ENCODE assay signal across 10 cellular contexts in the genomic region with DNA sequence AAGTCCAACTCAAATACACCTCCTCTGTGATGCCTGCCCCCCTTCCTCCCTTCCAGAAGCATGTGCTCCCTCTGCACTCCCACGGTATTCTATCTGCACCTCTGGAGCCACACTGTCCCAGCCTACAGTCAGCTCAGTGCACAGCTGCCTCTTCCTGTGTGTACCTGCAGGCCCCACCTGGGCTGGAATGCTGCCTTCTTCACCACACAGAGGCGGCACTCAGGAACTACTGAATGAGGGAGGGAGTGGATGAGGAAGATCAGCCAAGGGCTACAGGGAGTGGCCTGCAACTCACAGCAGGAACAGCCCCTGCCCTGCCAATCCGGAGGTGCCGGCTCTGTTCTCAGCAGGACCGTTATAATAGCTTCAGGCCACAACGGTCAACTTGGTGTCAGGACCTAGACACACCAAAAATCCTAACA. TPM values are rescaled to one million over a fixed set of nuclear protein-coding genes. Genes with fewer than 3 reads are reported as not detected.
DNase-seq lines count a peak whose midpoint lies in the region; ATAC-seq and TF ChIP-seq lines count a peak whose summit lies in the region.
"Had no signal": no experiment of that assay in that cellular context is flagged by ENCODE, and none has a peak within 500 bp of the region (broad histone marks: within the 10 kb centered on the region; RNA-seq: fewer than 3 reads in every experiment).

No MANE protein-coding gene starts in this region.

- H3K27me3 ChIP-seq in GM23248 (replicated peaks; ENCODE audit: insufficient read depth), result no peaks in the 10 kb centered on the region
- no peaks in the 10 kb centered on the region for H3K27me3 ChIP-seq in foreskin keratinocyte

- no peak overlapping the region for H3K4me2 ChIP-seq in GM23248 (ENCODE audit: unreplicated experiment)

- H3K27me3 Mint-ChIP-seq in neural crest cell (ENCODE audit: low read depth), result no peaks in the 10 kb centered on the region

- DNase-seq in GM23248, result no peak
- DNase-seq in foreskin keratinocyte, result peak; percentile 65 to 74
- no peak for DNase-seq in neural crest cell (ENCODE audit: low read depth, low spot score)
- DNase-seq in Kasumi-1 (lab: John Stamatoyannopoulos, UW), result no peak
- DNase-seq in SIG-M5 treated with dmso at 0.1 percent for 504 hours (lab: John Stamatoyannopoulos, UW; ENCODE audit: unreplicated experiment), result no peak
- DNase-seq: NCI-H187, retina had no signal

- in situ Hi-C loops in GM23248 (cut with MboI), result no loop called here

- H4K20me1 ChIP-seq in GM23248 (ENCODE audit: insufficient read depth), result peaks cover 33% of the 10 kb centered on the region

- no peak overlapping the region for H2AFZ ChIP-seq in GM23248

- H3K27ac ChIP-seq in GM23248 (no peak overlapping the region), foreskin keratinocyte (no peak overlapping the region)

- H3K9me3 Mint-ChIP-seq in neural crest cell, result peaks cover 4% of the 10 kb centered on the region

- no peaks in the 10 kb centered on the region for H3K36me3 Mint-ChIP-seq in neural crest cell (ENCODE audit: low read depth)

- 24 to 28% methylated on average over 6 of the region's 6 CpGs for WGBS in GM23248 (ENCODE audit: low coverage in 1 of 2, low lambda C conversion rate in 2 of 2, missing lambda C conversion rate in 2 of 2), 2 experiments

- ATAC-seq in foreskin keratinocyte, result peak; percentile 93
- ATAC-seq in GM21528 (IDR thresholded peaks at IDR 0.05; ENCODE audit: low FRiP score, unreplicated experiment), result no peak
- ATAC-seq in GM21529 (IDR thresholded peaks at IDR 0.05; ENCODE audit: unreplicated experiment), result no peak

- peaks cover 37% of the 10 kb centered on the region for H3K4me1 Mint-ChIP-seq in neural crest cell

- H3K9me3 ChIP-seq in GM23248 (ENCODE audit: low read depth), result no peaks in the 10 kb centered on the region

- peaks cover 43% of the 10 kb centered on the region for H3F3A ChIP-seq in GM23248 (ENCODE audit: insufficient read depth)

- H3K9ac ChIP-seq in GM23248, result 0 out of 2 replicates have a peak overlapping the region, but pooled peaks have one; percentile 25

- TF ChIP-seq CTCF in foreskin keratinocyte (conservative IDR thresholded peaks at IDR 0.05) (no peak), neural crest cell (conservative IDR thresholded peaks at IDR 0.05) (no peak)

- H3K9me2 ChIP-seq in GM23248 (ENCODE audit: insufficient read depth), result no peaks in the 10 kb centered on the region

- H3K4me1 ChIP-seq in GM23248 (ENCODE audit: insufficient read depth) (peaks cover 37% of the 10 kb centered on the region), foreskin keratinocyte (peaks cover 7% of the 10 kb centered on the region)

- H3K27ac Mint-ChIP-seq in neural crest cell (ENCODE audit: unreplicated experiment), result peak overlapping the region; percentile 51

- H3K4me3 ChIP-seq in GM23248, result no peak overlapping the region

- H3K36me3 ChIP-seq in GM23248 (ENCODE audit: low read depth), result peaks cover 41% of the 10 kb centered on the region

- no peak overlapping the region for H3K4me3 Mint-ChIP-seq in neural crest cell

- peaks cover 100% of the 10 kb centered on the region for H3K79me2 ChIP-seq in GM23248 (ENCODE audit: insufficient read depth)

TF ChIP-seq in PFSK-1, 5 proteins besides CTCF, POLR2A, EP300 and RAD21:
- TF ChIP-seq TAF1 (IDR thresholded peaks at IDR 0.05; ENCODE audit: borderline replicate concordance, insufficient read depth, low read length), result no peak
- TF ChIP-seq SIN3A (IDR thresholded peaks at IDR 0.05; ENCODE audit: borderline replicate concordance, insufficient read depth, low read length), result no peak
- TF ChIP-seq, protein P1, sequence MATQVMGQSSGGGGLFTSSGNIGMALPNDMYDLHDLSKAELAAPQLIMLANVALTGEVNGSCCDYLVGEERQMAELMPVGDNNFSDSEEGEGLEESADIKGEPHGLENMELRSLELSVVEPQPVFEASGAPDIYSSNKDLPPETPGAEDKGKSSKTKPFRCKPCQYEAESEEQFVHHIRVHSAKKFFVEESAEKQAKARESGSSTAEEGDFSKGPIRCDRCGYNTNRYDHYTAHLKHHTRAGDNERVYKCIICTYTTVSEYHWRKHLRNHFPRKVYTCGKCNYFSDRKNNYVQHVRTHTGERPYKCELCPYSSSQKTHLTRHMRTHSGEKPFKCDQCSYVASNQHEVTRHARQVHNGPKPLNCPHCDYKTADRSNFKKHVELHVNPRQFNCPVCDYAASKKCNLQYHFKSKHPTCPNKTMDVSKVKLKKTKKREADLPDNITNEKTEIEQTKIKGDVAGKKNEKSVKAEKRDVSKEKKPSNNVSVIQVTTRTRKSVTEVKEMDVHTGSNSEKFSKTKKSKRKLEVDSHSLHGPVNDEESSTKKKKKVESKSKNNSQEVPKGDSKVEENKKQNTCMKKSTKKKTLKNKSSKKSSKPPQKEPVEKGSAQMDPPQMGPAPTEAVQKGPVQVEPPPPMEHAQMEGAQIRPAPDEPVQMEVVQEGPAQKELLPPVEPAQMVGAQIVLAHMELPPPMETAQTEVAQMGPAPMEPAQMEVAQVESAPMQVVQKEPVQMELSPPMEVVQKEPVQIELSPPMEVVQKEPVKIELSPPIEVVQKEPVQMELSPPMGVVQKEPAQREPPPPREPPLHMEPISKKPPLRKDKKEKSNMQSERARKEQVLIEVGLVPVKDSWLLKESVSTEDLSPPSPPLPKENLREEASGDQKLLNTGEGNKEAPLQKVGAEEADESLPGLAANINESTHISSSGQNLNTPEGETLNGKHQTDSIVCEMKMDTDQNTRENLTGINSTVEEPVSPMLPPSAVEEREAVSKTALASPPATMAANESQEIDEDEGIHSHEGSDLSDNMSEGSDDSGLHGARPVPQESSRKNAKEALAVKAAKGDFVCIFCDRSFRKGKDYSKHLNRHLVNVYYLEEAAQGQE (IDR thresholded peaks at IDR 0.05; ENCODE audit: insufficient read depth in 1 of 2, low read depth in 2 of 2, low read length in 2 of 2), result peak in 1 of 2 experiments; percentile 13; a peak in 1 of 4 replicates
- TF ChIP-seq FOXP2 (optimal IDR thresholded peaks at IDR 0.05; ENCODE audit: borderline replicate concordance, extremely low read depth, extremely low read length, insufficient read depth), result peak; percentile 16
- TF ChIP-seq POLR2AphosphoS5 (IDR thresholded peaks at IDR 0.05; ENCODE audit: low read depth, low read length), result no peak

RNA-seq across cellular contexts. Expression of a gene that starts 10.1 kb away (rescaled TPM):
- 103 and 152 TPM in 2 replicates for total RNA-seq in GM23248 (2014; rRNA removed; shearing (Covaris generic))
- polyA plus RNA-seq in GM23248 (2016; fragmentation: Nextera tagmentation; extraction: Ambion mirVana) (52.0 and 54.4 TPM in 2 replicates), foreskin keratinocyte (6.1 and 8.6 TPM in 2 replicates)
- 25.5 TPM for polyA plus RNA-seq in PFSK-1 (2012; ENCODE audit: insufficient read length, low read depth)
- total RNA-seq in foreskin keratinocyte (21.3 and 35.9 TPM in 2 replicates), neural crest cell (25.4 and 28.1 TPM in 2 replicates)

Comparison
In these comparisons a context has a peak if more than half of its experiments do, and no peak if none do; other contexts are left out.
1. DNase-seq: peak in foreskin keratinocyte (2 of 2); none in GM23248 (single experiment), neural crest cell (single experiment), Kasumi-1 (0 of 2) and SIG-M5 treated with dmso at 0.1 percent for 504 hours (single experiment).